ENCODE assay signal across 8 cellular contexts in genomic region chr2:36355890-36356198, GRCh38. TPM values are rescaled to one million over a fixed set of nuclear protein-coding genes. Genes with fewer than 3 reads are reported as not detected.
DNase-seq lines count a peak whose midpoint lies in the region; ATAC-seq, FAIRE-seq and TF ChIP-seq lines count a peak whose summit lies in the region.

No MANE protein-coding gene starts in this region.

- H3K4me1 ChIP-seq in Panc1 (ENCODE audit: control insufficient read depth, insufficient read depth, low read length) (peaks cover 44% of the 10 kb centered on the region), esophagus muscularis mucosa (peaks cover 35 to 65% (median 59%) of the 10 kb centered on the region in 4 donors), pancreas (peaks cover 0 to 6% (median 5%) of the 10 kb centered on the region in 3 donors)

- intact Hi-C loops in Panc1 (cut with micrococcal nuclease; ENCODE audit: unreplicated experiment) (loop anchor here (5.0 to 10.0 kb wide), 3 partner anchors 51 to 481 kb away; no protein-coding TSS in a partner anchor), esophagus muscularis mucosa (cut with DNase I) (loop anchor here (10.0 kb wide), 1 partner anchor 99 kb away; no protein-coding TSS in a partner anchor), pancreas (cut with DNase I) (loop anchor here in 2 of 3 donors (10.0 kb wide), 2 partner anchors 299 to 309 kb away; no protein-coding TSS in a partner anchor)

- no peaks in the 10 kb centered on the region for H3K27me3 ChIP-seq in Panc1 (ENCODE audit: control insufficient read depth, insufficient read depth, low read length)
- no peaks in the 10 kb centered on the region for H3K27me3 ChIP-seq in esophagus muscularis mucosa
- no peaks in the 10 kb centered on the region for H3K27me3 ChIP-seq in pancreas

- CTCF ChIA-PET in Panc1 (lab: Charles Lee), result interaction anchor here (0.6 to 0.7 kb wide), 4 partner anchors 12 to 92 kb away, joined by 4 to 9 read pairs (median 7); no protein-coding TSS in a partner anchor

- POLR2A ChIA-PET in Panc1 (lab: Charles Lee), result interaction anchor here (0.6 kb wide), 2 partner anchors 489 to 1201 kb away, joined by 5 to 9 read pairs; no protein-coding TSS in a partner anchor

- H3K4me3 ChIP-seq in Panc1 (ENCODE audit: low read depth in 2 of 2, low read length in 2 of 2) (peak overlapping the region; percentile 96 to 99), esophagus muscularis mucosa (peak overlapping the region; percentile 81 to 98 (median 88)), pancreas (peak overlapping the region; percentile 47 to 69 (median 59))

- H3K9me3 ChIP-seq in Panc1 (ENCODE audit: control insufficient read depth, insufficient read depth, low read depth, low read length), result no peaks in the 10 kb centered on the region
- no peaks in the 10 kb centered on the region for H3K9me3 ChIP-seq in esophagus muscularis mucosa
- H3K9me3 ChIP-seq in pancreas, result no peaks in the 10 kb centered on the region

- in situ Hi-C loops in Panc1 (cut with HindIII; ENCODE audit: low pct_unique_long_range_greater_than_20kb, low sequenced_read_pairs), result no loop called here

- H3K27ac ChIP-seq in C4-2B, result peak overlapping the region; percentile 48
- no peak overlapping the region for H3K27ac ChIP-seq in Panc1 (ENCODE audit: low read length)
- H3K27ac ChIP-seq in esophagus muscularis mucosa (replicated peaks in 1 of 4), result peak overlapping the region; percentile 91 to 94 (median 94)
- peak overlapping the region; percentile 45 to 80 (median 71) for H3K27ac ChIP-seq in pancreas

- TF ChIP-seq CTCF in C4-2B (conservative IDR thresholded peaks at IDR 0.05) (no peak), Panc1 (IDR thresholded peaks at IDR 0.05) (no peak), esophagus muscularis mucosa (IDR thresholded peaks at IDR 0.05) (no peak), pancreas (IDR thresholded peaks at IDR 0.05) (no peak)

- DNase-seq in Panc1 (ENCODE audit: low read depth, low spot score) (no peak), esophagus muscularis mucosa (ENCODE audit: extremely low spot score) (no peak), pancreas (no peak), HuH-7 (ENCODE audit: low spot score) (no peak), NCI-H2081 (lab: John Stamatoyannopoulos, UW) (no peak)

- WGBS in esophagus muscularis mucosa, result 0% methylated on average over 12 of the region's 37 CpGs
- 1 to 2% methylated on average over 17 to 36 of the region's 37 CpGs for WGBS in pancreas, 2 donors

- TF ChIP-seq POLR2A in esophagus muscularis mucosa (IDR thresholded peaks at IDR 0.05; ENCODE audit: low read depth), result no peak

- FAIRE-seq in pancreas (lab: Jason Lieb, UNC), result no peak

- ATAC-seq in Panc1 (no peak; the same call in 1 of the 2 replicates), pancreas (no peak), HG02623 (IDR thresholded peaks at IDR 0.05; ENCODE audit: unreplicated experiment) (no peak), HG03097 (IDR thresholded peaks at IDR 0.05; ENCODE audit: low FRiP score, unreplicated experiment) (no peak)

- TF ChIP-seq EP300 in esophagus muscularis mucosa (IDR thresholded peaks at IDR 0.05), result no peak

- no TSS peak for BruUV-seq in Panc1 (replicated peaks; lab: Mats Ljungman, UMichigan)

- H3K36me3 ChIP-seq in Panc1 (ENCODE audit: control insufficient read depth, insufficient read depth, low read length) (no peaks in the 10 kb centered on the region; the same call in 1 of the 2 replicates), esophagus muscularis mucosa (no peaks in the 10 kb centered on the region), pancreas (no peaks in the 10 kb centered on the region)

RNA-seq across cellular contexts. Expression of gene CRIM1, which starts 0.3 kb away (rescaled TPM):
- total RNA-seq in Panc1 (2021; ENCODE audit: unreplicated experiment), result 290 TPM
- 285 TPM for polyA plus RNA-seq in Panc1 (2012; ENCODE audit: insufficient read length)
- total RNA-seq in esophagus muscularis mucosa, result 100 to 1,000 TPM; 140 to 429 (median 201) TPM
- total RNA-seq in pancreas, result 10 to 100 TPM; 15.9 to 29.1 (median 22.5) TPM
- 10 to 100 TPM in 1 of 2 donors, 1 to 10 TPM in 1; 5.2 to 14.7 TPM for polyA plus RNA-seq in pancreas
